Comparison of ENCODE assay signal across 9 cellular contexts in the genomic region with DNA sequence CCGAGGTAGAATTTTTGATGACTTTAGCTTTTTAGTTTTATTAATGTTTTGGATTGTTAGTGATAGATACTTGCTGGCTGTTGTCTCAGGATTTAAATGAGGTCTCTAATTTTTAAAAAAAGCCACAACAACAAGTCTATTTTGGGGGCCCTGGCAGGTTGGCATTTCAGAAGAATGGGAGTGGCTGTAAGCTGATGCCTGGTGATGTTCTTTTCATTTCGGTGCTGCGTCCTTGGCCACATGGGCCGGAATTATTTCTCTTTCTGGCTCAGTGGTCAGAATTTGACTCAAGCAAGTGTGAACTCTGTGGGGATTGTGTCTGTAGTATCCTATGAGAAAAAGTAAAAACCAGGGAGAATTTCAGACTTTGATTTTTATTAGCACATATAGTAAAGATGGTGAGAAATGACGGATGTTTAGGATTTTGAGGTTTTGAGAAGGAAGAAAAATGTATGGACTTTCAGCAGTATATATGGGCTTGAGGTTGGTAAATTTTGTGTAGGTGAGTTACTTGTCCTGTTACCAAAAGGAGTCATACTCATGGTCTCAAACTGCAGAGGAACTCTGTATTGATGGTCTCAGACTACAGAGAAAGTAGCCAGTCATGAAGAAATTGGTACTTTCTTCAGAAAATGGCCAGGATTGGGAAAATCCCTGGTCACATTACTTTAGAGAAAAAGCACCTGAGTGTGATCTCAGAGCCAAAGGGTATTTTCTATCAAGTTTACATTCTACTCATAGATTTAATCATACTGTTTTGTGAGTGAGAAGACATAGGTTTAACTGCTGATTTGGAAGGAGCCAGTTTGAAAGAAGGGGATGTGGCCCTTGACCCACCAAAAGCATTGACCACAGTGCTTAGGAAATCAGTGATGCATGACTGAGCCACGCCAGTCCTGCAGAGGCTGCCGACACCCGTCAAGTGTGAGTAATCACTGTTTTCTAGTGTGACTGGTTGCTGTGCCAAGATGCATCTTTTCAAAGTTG.
DNase-seq lines count a peak whose midpoint lies in the region; ATAC-seq, FAIRE-seq and TF ChIP-seq lines count a peak whose summit lies in the region.
"Had no signal": no experiment of that assay in that cellular context is flagged by ENCODE, and none has a peak within 500 bp of the region (broad histone marks: within the 10 kb centered on the region; RNA-seq: fewer than 3 reads in every experiment).

No MANE protein-coding gene starts in this region.

- H4K20me1 ChIP-seq in Loucy (ENCODE audit: insufficient read depth, low read length, poor library complexity, severe bottlenecking): no peaks in the 10 kb centered on the region

- peaks cover 17% of the 10 kb centered on the region for H3F3A ChIP-seq in Loucy (ENCODE audit: low read depth)

- H3K36me3 ChIP-seq in Loucy (ENCODE audit: insufficient read depth, low read length) (peaks cover 33% of the 10 kb centered on the region; the same call in 1 of the 2 replicates), adrenal gland (replicated peaks in 1 of 2) (peaks cover 0 to 3% of the 10 kb centered on the region in 2 donors), thoracic aorta (no peaks in the 10 kb centered on the region), H7 (replicated peaks; ENCODE audit: control insufficient read depth, insufficient read depth, low read length) (peaks cover 5% of the 10 kb centered on the region)

- 24 to 56% (median 41%) methylated on average over 8 of the region's 8 CpGs for WGBS in adrenal gland, 4 donors

- DNase-seq in GM12892 (ENCODE audit: insufficient read length) (no peak), adrenal gland (peak in 6 of 7 donors; percentile 34 to 63 (median 41)), lung microvascular endothelial cell (ENCODE audit: low read depth in 2 of 2) (peak; percentile 50 to 88), thoracic aorta (ENCODE audit: low spot score) (no peak), SW480 (ENCODE audit: low spot score) (no peak), H7 (no peak)

- TF ChIP-seq POLR2A in GM12892 (IDR thresholded peaks at IDR 0.05; ENCODE audit: low read depth, low read length) (peak; percentile 41; the same call in 1 of the 2 replicates), adrenal gland (IDR thresholded peaks at IDR 0.05) (no peak)

- H3K4me3 ChIP-seq in Loucy (ENCODE audit: low read length, poor library complexity, severe bottlenecking) (peak overlapping the region; percentile 70), adrenal gland (peak overlapping the region in 1 of 4 donors; percentile 48), thoracic aorta (peak overlapping the region; percentile 68), H7 (ENCODE audit: insufficient read depth, low read depth, low read length) (no peak overlapping the region)

- intact Hi-C loops in adrenal gland (cut with DNase I): no loop called here

- no peak overlapping the region for H2AFZ ChIP-seq in Loucy (ENCODE audit: low read length)

- H3K27ac ChIP-seq in adrenal gland (peak overlapping the region; percentile 6 to 94 (median 69)), thoracic aorta (peak overlapping the region; percentile 78 to 89)

- peaks cover 63% of the 10 kb centered on the region for H3K4me1 ChIP-seq in Loucy (ENCODE audit: insufficient read depth, low read length, poor library complexity, severe bottlenecking)
- H3K4me1 ChIP-seq in adrenal gland (replicated peaks in 1 of 2): peaks cover 3 to 53% of the 10 kb centered on the region in 2 donors
- peaks cover 19 to 68% of the 10 kb centered on the region in 2 donors for H3K4me1 ChIP-seq in thoracic aorta (ENCODE audit: control insufficient read depth in 1 of 2, low read depth in 2 of 2)

- H3K4me2 ChIP-seq in Loucy (ENCODE audit: low read depth, low read length, poor library complexity, severe bottlenecking): peak overlapping the region; percentile 73

- FAIRE-seq in GM12892 (lab: Jason Lieb, UNC): peak; percentile 90
- FAIRE-seq: TTC549 had no signal

- ATAC-seq in GM21717 (IDR thresholded peaks at IDR 0.05; ENCODE audit: unreplicated experiment): peak; percentile 35
- ATAC-seq in thoracic aorta (ENCODE audit: insufficient number of reproducible peaks, low FRiP score, low read depth): no peak

- peak overlapping the region; percentile 71 for H3K9ac ChIP-seq in Loucy (ENCODE audit: low read depth, low read length, poor library complexity, severe bottlenecking)

- H3K9me2 ChIP-seq in Loucy (replicated peaks; ENCODE audit: low read depth, low read length): no peaks in the 10 kb centered on the region

- H3K27me3 ChIP-seq in Loucy (ENCODE audit: insufficient read depth, low read length, poor library complexity, severe bottlenecking) (no peaks in the 10 kb centered on the region), adrenal gland (no peaks in the 10 kb centered on the region), thoracic aorta (replicated peaks; ENCODE audit: insufficient read depth) (no peaks in the 10 kb centered on the region), H7 (ENCODE audit: control insufficient read depth, insufficient read depth, low read length) (no peaks in the 10 kb centered on the region)

- TF ChIP-seq CTCF in Loucy (conservative IDR thresholded peaks at IDR 0.05; ENCODE audit: low read length) (no peak), adrenal gland (IDR thresholded peaks at IDR 0.05) (no peak), thoracic aorta (IDR thresholded peaks at IDR 0.05) (no peak)

- H3K79me2 ChIP-seq in Loucy (ENCODE audit: insufficient read depth, low read length): peaks cover 49% of the 10 kb centered on the region

- H3K9me3 ChIP-seq in Loucy (ENCODE audit: insufficient read depth, low read depth, low read length): no peaks in the 10 kb centered on the region
- H3K9me3 ChIP-seq in adrenal gland (replicated peaks in 1 of 3): no peaks in the 10 kb centered on the region
- H3K9me3 ChIP-seq in thoracic aorta: no peaks in the 10 kb centered on the region

Comparison
In these comparisons a context has a peak if more than half of its experiments do, and no peak if none do; other contexts are left out.
1. DNase-seq: peak in adrenal gland (6 of 7) and lung microvascular endothelial cell (2 of 2); none in GM12892 (single experiment), thoracic aorta (single experiment), SW480 (single experiment) and H7 (single experiment).